In genomic region chr6:3873051-3873450, GRCh38 we compare ENCODE assay signal across 21 cellular contexts.
"Had no signal": no experiment of that assay in that cellular context is flagged by ENCODE, and none has a peak within 500 bp of the region (broad histone marks: within the 10 kb centered on the region; RNA-seq: fewer than 3 reads in every experiment).

No MANE protein-coding gene starts in this region.

- H3K4me1 ChIP-seq: gastroesophageal sphincter, parathyroid adenoma, psoas muscle had no signal

- FAIRE-seq: colon, kidney had no signal

- H3K27ac ChIP-seq: gastroesophageal sphincter, parathyroid adenoma, psoas muscle, skin epidermis, stomach, thoracic aorta had no signal

- DNase-seq: cerebellar nuclear complex; glutamatergic neuron; immature natural killer cell; kidney; left colon; mammary epithelial cell; naive thymus-derived CD4-positive, alpha-beta T cell; nephron progenitor cell; psoas muscle; retina; stimulated activated CD4-positive, alpha-beta T cell treated with anti-CD3 and anti-CD28 coated beads, Interleukin-2, amount 100 ng/mL, for 24 hours; stimulated activated CD4-positive, alpha-beta T cell treated with anti-CD3 and anti-CD28 coated beads, Interleukin-4, amount 100 ng/mL, for 4 hours; stimulated activated naive CD4-positive, alpha-beta T cell; stomach; substantia nigra; trophoblast cell had no signal

- H3K27me3 ChIP-seq: gastroesophageal sphincter, stomach had no signal

- H3K4me3 ChIP-seq: gastroesophageal sphincter, psoas muscle, skin epidermis, stomach, thoracic aorta had no signal

- H3K36me3 ChIP-seq: gastroesophageal sphincter, stomach, thoracic aorta had no signal

- H3K9me3 ChIP-seq: gastroesophageal sphincter, psoas muscle, stomach, thoracic aorta had no signal

- H3K9ac ChIP-seq: parathyroid adenoma had no signal
